ENCODE assay signal across 11 cellular contexts in the genomic region with DNA sequence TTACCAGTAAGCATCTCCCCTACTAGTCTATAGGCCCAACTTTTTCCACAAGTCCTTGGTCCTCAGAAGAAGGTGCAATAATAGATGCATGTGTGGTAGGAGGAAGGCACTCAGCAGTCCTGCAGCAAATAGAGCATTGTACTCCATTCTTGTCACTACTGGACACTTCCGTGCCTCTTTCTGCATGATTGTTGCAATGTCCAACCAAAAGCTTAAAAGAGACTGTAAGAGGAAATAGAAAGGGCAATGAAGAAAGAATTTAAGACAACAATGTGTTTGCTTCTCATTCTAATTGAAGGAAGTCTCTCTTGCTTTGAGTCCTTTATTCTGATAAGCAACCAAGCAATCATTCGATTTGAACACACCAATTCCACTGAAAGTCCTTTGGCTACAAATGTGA.
"Had no signal": no experiment of that assay in that cellular context is flagged by ENCODE, and none has a peak within 500 bp of the region (broad histone marks: within the 10 kb centered on the region; RNA-seq: fewer than 3 reads in every experiment).

No MANE protein-coding gene starts in this region.

- H3K36me3 ChIP-seq: adrenal gland, esophagus squamous epithelium, left lung, right lobe of liver, upper lobe of left lung had no signal

- H3K27ac ChIP-seq: esophagus squamous epithelium, heart left ventricle, left lung, right lobe of liver, upper lobe of left lung had no signal

- H3K4me3 ChIP-seq: esophagus squamous epithelium, heart left ventricle, left lung, right lobe of liver, upper lobe of left lung had no signal

- H3K9me3 ChIP-seq: adrenal gland, esophagus squamous epithelium, heart left ventricle, left lung, right lobe of liver, upper lobe of left lung had no signal

- DNase-seq: activated CD4-positive, alpha-beta T cell treated with anti-CD3 and anti-CD28 coated beads, Interleukin-2, amount 50 U/mL, for 1 hour; activated naive CD4-positive, alpha-beta T cell treated with anti-CD3 and anti-CD28 coated beads, Interleukin-2, amount 50 U/mL, for 16 hours; adrenal gland; esophagus squamous epithelium; foreskin fibroblast; heart left ventricle; left lung; mesenchymal stem cell; right lobe of liver; SW 1271; upper lobe of left lung had no signal

- H3K4me1 ChIP-seq: right lobe of liver had no signal

- H3K27me3 ChIP-seq: adrenal gland, esophagus squamous epithelium, heart left ventricle, left lung, right lobe of liver, upper lobe of left lung had no signal
